In genomic region chr11:66100272-66101037, GRCh38 we compare ENCODE assay signal across 9 cellular contexts. TPM values are rescaled to one million over a fixed set of nuclear protein-coding genes. Genes with fewer than 3 reads are reported as not detected.
DNase-seq lines count a peak whose midpoint lies in the region; ATAC-seq and TF ChIP-seq lines count a peak whose summit lies in the region.
"Had no signal": no experiment of that assay in that cellular context is flagged by ENCODE, and none has a peak within 500 bp of the region (broad histone marks: within the 10 kb centered on the region; RNA-seq: fewer than 3 reads in every experiment).

No MANE protein-coding gene starts in this region.

- peak overlapping the region; percentile 55 to 97 (median 84) for H3K4me3 Mint-ChIP-seq in CD4-positive, CD25-positive, alpha-beta regulatory T cell

- peaks cover 61% of the 10 kb centered on the region for H3K4me1 ChIP-seq in CD4-positive, CD25-positive, alpha-beta regulatory T cell (ENCODE audit: control insufficient read depth, insufficient read depth, low read length, poor library complexity, severe bottlenecking)
- H3K4me1 ChIP-seq in gastroesophageal sphincter (peaks cover 0 to 13% (median 0%) of the 10 kb centered on the region in 3 donors), sigmoid colon (peaks cover 0 to 12% (median 6%) of the 10 kb centered on the region in 4 donors)

- no peaks in the 10 kb centered on the region for H3K27me3 ChIP-seq in CD4-positive, CD25-positive, alpha-beta regulatory T cell (ENCODE audit: control insufficient read depth, insufficient read depth, low read length)
- no peaks in the 10 kb centered on the region for H3K27me3 ChIP-seq in gastroesophageal sphincter
- H3K27me3 ChIP-seq in sigmoid colon: no peaks in the 10 kb centered on the region

- H3K27ac Mint-ChIP-seq in CD4-positive, CD25-positive, alpha-beta regulatory T cell: peak overlapping the region; percentile 93 to 99 (median 93)

- intact Hi-C loops in sigmoid colon (cut with DNase I): no loop called here

- H3K9me3 ChIP-seq in CD4-positive, CD25-positive, alpha-beta regulatory T cell (ENCODE audit: control insufficient read depth in 2 of 2, low read length in 2 of 2): no peaks in the 10 kb centered on the region
- H3K9me3 ChIP-seq in gastroesophageal sphincter (no peaks in the 10 kb centered on the region), sigmoid colon (no peaks in the 10 kb centered on the region)

- H3K4me1 Mint-ChIP-seq in CD4-positive, CD25-positive, alpha-beta regulatory T cell: peaks cover 31 to 84% (median 61%) of the 10 kb centered on the region in 4 donors

- DNase-seq in CD4-positive, CD25-positive, alpha-beta regulatory T cell: peak; percentile 23 to 89 (median 75)
- DNase-seq in NCI-H2171 treated with DMSO at 0.1 percent for 48 hours (lab: John Stamatoyannopoulos, UW) (peak; percentile 86), sigmoid colon (peak; percentile 78), NCI-H1417 treated with DMSO at 0.1 percent for 48 hours (lab: John Stamatoyannopoulos, UW) (no peak), RKO (ENCODE audit: low spot score) (no peak)
- DNase-seq in activated CD8-positive, alpha-beta memory T cell treated with anti-CD3 and anti-CD28 coated beads, Interleukin-2, amount 50 U/mL, for 4 hours: peak; percentile 48

- TF ChIP-seq CTCF in gastroesophageal sphincter (IDR thresholded peaks at IDR 0.05) (no peak), sigmoid colon (IDR thresholded peaks at IDR 0.05) (no peak)

- no peaks in the 10 kb centered on the region for H3K9me3 Mint-ChIP-seq in CD4-positive, CD25-positive, alpha-beta regulatory T cell

- ATAC-seq in CD4-positive, CD25-positive, alpha-beta regulatory T cell (ENCODE audit: low read depth in 2 of 2): peak; percentile 94 to 96
- peak; percentile 71 for ATAC-seq in GM21723 (IDR thresholded peaks at IDR 0.05; ENCODE audit: unreplicated experiment)
- ATAC-seq in gastroesophageal sphincter: peak; percentile 70

- TF ChIP-seq POLR2A in gastroesophageal sphincter (IDR thresholded peaks at IDR 0.05) (no peak), sigmoid colon (IDR thresholded peaks at IDR 0.05) (no peak)

- 39 to 68% methylated on average over 2 to 9 of the region's 14 CpGs for WGBS in gastroesophageal sphincter (ENCODE audit: low coverage in 1 of 2), 2 donors
- WGBS in sigmoid colon, 2 donors: 39 to 40% methylated on average over 14 of the region's 14 CpGs

- TF ChIP-seq EP300 in gastroesophageal sphincter (IDR thresholded peaks at IDR 0.05) (no peak), sigmoid colon (IDR thresholded peaks at IDR 0.05) (no peak)

- peaks cover 14% of the 10 kb centered on the region for H3K36me3 Mint-ChIP-seq in CD4-positive, CD25-positive, alpha-beta regulatory T cell

- H3K27me3 Mint-ChIP-seq in CD4-positive, CD25-positive, alpha-beta regulatory T cell: no peaks in the 10 kb centered on the region

- H3K36me3 ChIP-seq in CD4-positive, CD25-positive, alpha-beta regulatory T cell (ENCODE audit: control insufficient read depth, insufficient read depth, low read length): no peaks in the 10 kb centered on the region
- H3K36me3 ChIP-seq in gastroesophageal sphincter (no peaks in the 10 kb centered on the region), sigmoid colon (peaks cover 0 to 5% (median 0%) of the 10 kb centered on the region in 4 donors)

- peak overlapping the region; percentile 78 for H3K27ac ChIP-seq in CD4-positive, CD25-positive, alpha-beta regulatory T cell (ENCODE audit: insufficient read depth, low read length, poor library complexity, severe bottlenecking)
- H3K27ac ChIP-seq in gastroesophageal sphincter (peak overlapping the region in 1 of 4 donors; percentile 16), sigmoid colon (peak overlapping the region in 1 of 4 donors; percentile 25)

- H3K4me3 ChIP-seq in CD4-positive, CD25-positive, alpha-beta regulatory T cell (ENCODE audit: low read depth, low read length): peak overlapping the region; percentile 81
- H3K4me3 ChIP-seq in gastroesophageal sphincter: no peak overlapping the region
- no peak overlapping the region for H3K4me3 ChIP-seq in sigmoid colon

RNA-seq across cellular contexts. Expression of gene PACS1, which starts 30.4 kb away (rescaled TPM):
- 306 TPM for total RNA-seq in CD4-positive, CD25-positive, alpha-beta regulatory T cell
- polyA plus RNA-seq in CD4-positive, CD25-positive, alpha-beta regulatory T cell: 10 to 100 TPM; 43.8 to 57.8 (median 47.1) TPM
- total RNA-seq in gastroesophageal sphincter: 10 to 100 TPM; 32.7 to 81.8 (median 38.2) TPM
- total RNA-seq in sigmoid colon: 10 to 100 TPM; 16.3 to 75.9 (median 26.5) TPM
- 10 to 100 TPM in 1 of 3 donors, 1 to 10 TPM in 2; 2.1 to 28.0 (median 5.4) TPM for polyA plus RNA-seq in sigmoid colon

RNA-seq across cellular contexts. Expression of gene SF3B2, which starts 48.3 kb away (rescaled TPM):
- total RNA-seq in CD4-positive, CD25-positive, alpha-beta regulatory T cell: 172 TPM
- polyA plus RNA-seq in CD4-positive, CD25-positive, alpha-beta regulatory T cell: 10 to 100 TPM; 67.6 to 79.7 (median 75.2) TPM
- total RNA-seq in gastroesophageal sphincter: 100 to 1,000 TPM; 113 to 179 (median 160) TPM
- total RNA-seq in sigmoid colon: 100 to 1,000 TPM in 2 of 4 donors, 10 to 100 TPM in 2; 75.5 to 122 (median 102) TPM
- 100 to 1,000 TPM in 1 of 3 donors, 10 to 100 TPM in 2; 71.7 to 119 (median 91.9) TPM for polyA plus RNA-seq in sigmoid colon

RNA-seq across cellular contexts. Expression of gene GAL3ST3, which starts 51.5 kb away (rescaled TPM):
- total RNA-seq in CD4-positive, CD25-positive, alpha-beta regulatory T cell: not detected
- polyA plus RNA-seq in CD4-positive, CD25-positive, alpha-beta regulatory T cell: not detected
- total RNA-seq in gastroesophageal sphincter (1 to 10 TPM; 1.2 to 7.8 (median 2.2) TPM), sigmoid colon (not detected)
- under 1 TPM in 1 of 3 donors, not detected in 2; 0.04 TPM for polyA plus RNA-seq in sigmoid colon
- total RNA-seq: endothelial cell of umbilical vein had no signal

Comparison
In these comparisons a context has a peak if more than half of its experiments do, and no peak if none do; other contexts are left out.
1. DNase-seq: peak in CD4-positive, CD25-positive, alpha-beta regulatory T cell (3 of 3), NCI-H2171 treated with DMSO at 0.1 percent for 48 hours (single experiment), activated CD8-positive, alpha-beta memory T cell treated with anti-CD3 and anti-CD28 coated beads, Interleukin-2, amount 50 U/mL, for 4 hours (single experiment) and sigmoid colon (single experiment); none in NCI-H1417 treated with DMSO at 0.1 percent for 48 hours (single experiment) and RKO (single experiment).
2. Peak in every context shown above with its lines, with median percentiles within 50 percentile points of each other: ATAC-seq.